Comparison of ENCODE assay signal across 28 cellular contexts in genomic region chr7:37039131-37039719, GRCh38.
DNase-seq lines count a peak whose midpoint lies in the region; ATAC-seq, FAIRE-seq and TF ChIP-seq lines count a peak whose summit lies in the region.
"Had no signal": no experiment of that assay in that cellular context is flagged by ENCODE, and none has a peak within 500 bp of the region (broad histone marks: within the 10 kb centered on the region; RNA-seq: fewer than 3 reads in every experiment).

No MANE protein-coding gene starts in this region.

- H3K36me3 ChIP-seq in HepG2 (replicated peaks in 1 of 2; ENCODE audit: control insufficient read depth in 1 of 2, insufficient read depth in 2 of 2, low read length in 2 of 2) (no peaks in the 10 kb centered on the region), right lobe of liver (no peaks in the 10 kb centered on the region)
- H3K36me3 ChIP-seq: BE2C had no signal

- FAIRE-seq in HepG2 (lab: Jason Lieb, UNC), result no peak
- FAIRE-seq: A204.1, D721Med, GM12878, GM19239, H1 had no signal

- H3K27me3 Mint-ChIP-seq in endothelial cell (ENCODE audit: unreplicated experiment) (peaks cover 8% of the 10 kb centered on the region), progenitor cell of endocrine pancreas (no peaks in the 10 kb centered on the region)
- no peaks in the 10 kb centered on the region for H3K27me3 Mint-ChIP-seq in stimulated activated naive CD8-positive, alpha-beta T cell treated with anti-CD3 and anti-CD28 coated beads, Interleukin-15, amount 100 ng/mL, for 72 hours
- H3K27me3 Mint-ChIP-seq in activated CD4-positive, alpha-beta memory T cell treated with anti-CD3 and anti-CD28 coated beads, Interleukin-2, amount 10 ng/mL, durations not matched to agents 7 days and 5 days, result no peaks in the 10 kb centered on the region
- H3K27me3 Mint-ChIP-seq: CD4-positive, alpha-beta T cell; CD8-positive, alpha-beta memory T cell had no signal

- TF ChIP-seq CTCF in HepG2 (CRISPR knock-in tag; IDR thresholded peaks at IDR 0.05), result no peak
- TF ChIP-seq CTCF in right lobe of liver (IDR thresholded peaks at IDR 0.05), result no peak
- no peak for TF ChIP-seq CTCF in endothelial cell (IDR thresholded peaks at IDR 0.05; ENCODE audit: unreplicated experiment)
- TF ChIP-seq CTCF in progenitor cell of endocrine pancreas (IDR thresholded peaks at IDR 0.05; ENCODE audit: unreplicated experiment), result no peak

- H3K4me3 ChIP-seq in HepG2 (replicated peaks in 1 of 3; ENCODE audit: insufficient read depth in 1 of 3, low read depth in 2 of 3, low read length in 3 of 3) (no peak overlapping the region), right lobe of liver (no peak overlapping the region)
- H3K4me3 ChIP-seq: BLaER1 treated with 17β-estradiol and CSF1 and Interleukin-3, amounts not matched to agents 10 nM and 100 nM; GM12878; GM23248 had no signal

- TF ChIP-seq RAD21 in HepG2 (CRISPR knock-in tag; IDR thresholded peaks at IDR 0.05), result no peak

- WGBS in HepG2 (ENCODE audit: low lambda C conversion rate), result 50% methylated on average over 1 of the region's 2 CpGs
- no CpG with 5 or more reads among the region's 2 CpGs for WGBS in right lobe of liver (ENCODE audit: insufficient coverage, low coverage, low lambda C conversion rate, missing lambda C conversion rate)

- H3K79me2 ChIP-seq in HepG2 (ENCODE audit: insufficient read depth, low read length), result no peaks in the 10 kb centered on the region

- intact Hi-C loops in HepG2 (cut with micrococcal nuclease; ENCODE audit: unreplicated experiment), result loop anchor here (10.0 kb wide), 1 partner anchor 64 kb away; no protein-coding TSS in a partner anchor
- intact Hi-C loops in right lobe of liver (cut with DNase I), result no loop called here

- H3K36me3 Mint-ChIP-seq in endothelial cell (ENCODE audit: low read depth, unreplicated experiment) (peaks cover 21% of the 10 kb centered on the region), progenitor cell of endocrine pancreas (ENCODE audit: insufficient read depth) (peaks cover 12% of the 10 kb centered on the region)
- H3K36me3 Mint-ChIP-seq in activated CD4-positive, alpha-beta memory T cell treated with anti-CD3 and anti-CD28 coated beads, Interleukin-2, amount 10 ng/mL, durations not matched to agents 7 days and 5 days (ENCODE audit: low read depth), result peaks cover 36% of the 10 kb centered on the region

- H4K20me1 ChIP-seq in HepG2 (ENCODE audit: insufficient read depth, low read length), result no peaks in the 10 kb centered on the region

- CTCF ChIA-PET in HepG2 (lab: Yijun Ruan, JAX; ENCODE audit: low intra/inter-chr PET ratio, low total read pairs), result no interaction called here
- CTCF ChIA-PET in activated CD4-positive, alpha-beta memory T cell treated with anti-CD3 and anti-CD28 coated beads, Interleukin-2, amount 10 ng/mL, durations not matched to agents 7 days and 5 days (lab: Charles Lee), result no interaction called here

- POLR2A ChIA-PET in HepG2 (lab: Yijun Ruan, JAX), result no interaction called here
- POLR2A ChIA-PET in activated CD4-positive, alpha-beta memory T cell treated with anti-CD3 and anti-CD28 coated beads, Interleukin-2, amount 10 ng/mL, durations not matched to agents 7 days and 5 days (lab: Charles Lee), result no interaction called here

- peak overlapping the region; percentile 15 for H3K4me3 Mint-ChIP-seq in endothelial cell (ENCODE audit: unreplicated experiment)
- H3K4me3 Mint-ChIP-seq in progenitor cell of endocrine pancreas (ENCODE audit: low read depth), result no peak overlapping the region
- no peak overlapping the region for H3K4me3 Mint-ChIP-seq in stimulated activated naive CD8-positive, alpha-beta T cell treated with anti-CD3 and anti-CD28 coated beads, Interleukin-15, amount 100 ng/mL, for 72 hours
- H3K4me3 Mint-ChIP-seq in activated CD4-positive, alpha-beta memory T cell treated with anti-CD3 and anti-CD28 coated beads, Interleukin-2, amount 10 ng/mL, durations not matched to agents 7 days and 5 days, result no peak overlapping the region
- H3K4me3 Mint-ChIP-seq: CD14-positive monocyte; CD4-positive, alpha-beta T cell; CD8-positive, alpha-beta memory T cell had no signal

- in situ Hi-C loops in HepG2 (cut with HindIII; ENCODE audit: extremely low pct_ligation_motif_present, low pct_unique_long_range_greater_than_20kb), result no loop called here

- H3K27ac ChIP-seq in HepG2 (ENCODE audit: extremely low read length, insufficient read depth, low read length) (no peak overlapping the region), right lobe of liver (no peak overlapping the region)
- H3K27ac ChIP-seq: 22Rv1; BLaER1 treated with 17β-estradiol and CSF1 and Interleukin-3, amounts not matched to agents 10 nM and 100 nM; GM23248 had no signal

- ATAC-seq in HepG2 (no peak), right lobe of liver (no peak), HG03521 (IDR thresholded peaks at IDR 0.05; ENCODE audit: unreplicated experiment) (no peak)
- no peak for ATAC-seq in stimulated activated naive CD8-positive, alpha-beta T cell treated with anti-CD3 and anti-CD28 coated beads, Interleukin-15, amount 100 ng/mL, for 72 hours
- ATAC-seq: GM12878 had no signal

- H3K27me3 ChIP-seq in HepG2 (ENCODE audit: control insufficient read depth in 1 of 2, insufficient read depth in 2 of 2, low read length in 2 of 2) (no peaks in the 10 kb centered on the region), right lobe of liver (no peaks in the 10 kb centered on the region)
- H3K27me3 ChIP-seq: BE2C; BLaER1 treated with 17β-estradiol and CSF1 and Interleukin-3, amounts not matched to agents 10 nM and 100 nM had no signal

- H3K4me1 Mint-ChIP-seq in endothelial cell (ENCODE audit: unreplicated experiment) (no peaks in the 10 kb centered on the region), progenitor cell of endocrine pancreas (ENCODE audit: low read depth) (peaks cover 3% of the 10 kb centered on the region)
- no peaks in the 10 kb centered on the region for H3K4me1 Mint-ChIP-seq in stimulated activated naive CD8-positive, alpha-beta T cell treated with anti-CD3 and anti-CD28 coated beads, Interleukin-15, amount 100 ng/mL, for 72 hours
- H3K4me1 Mint-ChIP-seq in activated CD4-positive, alpha-beta memory T cell treated with anti-CD3 and anti-CD28 coated beads, Interleukin-2, amount 10 ng/mL, durations not matched to agents 7 days and 5 days, result no peaks in the 10 kb centered on the region
- H3K4me1 Mint-ChIP-seq: CD14-positive monocyte had no signal

- DNase-seq in HepG2 (ENCODE audit: low spot score) (no peak), right lobe of liver (no peak), NCI-H69 (lab: John Stamatoyannopoulos, UW) (peak; percentile 23), endothelial cell (ENCODE audit: low spot score) (no peak), progenitor cell of endocrine pancreas (ENCODE audit: low spot score, unreplicated experiment) (no peak)
- no peak for DNase-seq in stimulated activated naive CD8-positive, alpha-beta T cell treated with anti-CD3 and anti-CD28 coated beads, Interleukin-15, amount 100 ng/mL, for 72 hours
- DNase-seq in activated CD4-positive, alpha-beta memory T cell treated with anti-CD3 and anti-CD28 coated beads, Interleukin-2, amount 10 ng/mL, durations not matched to agents 7 days and 5 days, result no peak
- DNase-seq: ACHN; AML-193; BE2C; CD4-positive, alpha-beta T cell; CD8-positive, alpha-beta memory T cell; DMS 273 treated with DMSO at 0.1 percent for 48 hours; DMS79; EL; GDM1; GM23248; H7; HCEC 1CT had no signal

- H3K4me1 ChIP-seq in HepG2 (ENCODE audit: insufficient read depth, low read length) (peaks cover 7% of the 10 kb centered on the region; the same call in 1 of the 2 replicates), right lobe of liver (no peaks in the 10 kb centered on the region)
- H3K4me1 ChIP-seq: BE2C had no signal

- no peak overlapping the region for H2AFZ ChIP-seq in HepG2 (ENCODE audit: low read length)
- H2AFZ ChIP-seq: GM23248 had no signal

- BruUV-seq in HepG2 (replicated peaks; lab: Mats Ljungman, UMichigan), result no TSS peak

- TF ChIP-seq EP300 in HepG2 (IDR thresholded peaks at IDR 0.05; ENCODE audit: low read depth in 2 of 2, low read length in 2 of 2) (no peak), HepG2 (CRISPR knock-in tag; IDR thresholded peaks at IDR 0.05; ENCODE audit: borderline replicate concordance) (no peak)

- no peak overlapping the region for H3K4me2 ChIP-seq in HepG2 (ENCODE audit: low read depth, low read length)

- no peak overlapping the region for H3K9ac ChIP-seq in HepG2 (ENCODE audit: insufficient read depth, low read depth, low read length)
- H3K9ac ChIP-seq: BLaER1 treated with 17β-estradiol and CSF1 and Interleukin-3, amounts not matched to agents 10 nM and 100 nM; GM23248 had no signal

- no peaks in the 10 kb centered on the region for H3K9me3 Mint-ChIP-seq in endothelial cell (ENCODE audit: unreplicated experiment)
- H3K9me3 Mint-ChIP-seq in progenitor cell of endocrine pancreas (ENCODE audit: low read depth), result peaks cover 5% of the 10 kb centered on the region
- H3K9me3 Mint-ChIP-seq in stimulated activated naive CD8-positive, alpha-beta T cell treated with anti-CD3 and anti-CD28 coated beads, Interleukin-15, amount 100 ng/mL, for 72 hours, result peaks cover 7 to 21% of the 10 kb centered on the region in 2 donors
- peaks cover 14% of the 10 kb centered on the region for H3K9me3 Mint-ChIP-seq in activated CD4-positive, alpha-beta memory T cell treated with anti-CD3 and anti-CD28 coated beads, Interleukin-2, amount 10 ng/mL, durations not matched to agents 7 days and 5 days

- H3K27ac Mint-ChIP-seq in endothelial cell (ENCODE audit: unreplicated experiment) (no peak overlapping the region), progenitor cell of endocrine pancreas (peak overlapping the region; percentile 49)
- H3K27ac Mint-ChIP-seq in stimulated activated naive CD8-positive, alpha-beta T cell treated with anti-CD3 and anti-CD28 coated beads, Interleukin-15, amount 100 ng/mL, for 72 hours, result peak overlapping the region in 1 of 2 donors; percentile 27
- H3K27ac Mint-ChIP-seq in activated CD4-positive, alpha-beta memory T cell treated with anti-CD3 and anti-CD28 coated beads, Interleukin-2, amount 10 ng/mL, durations not matched to agents 7 days and 5 days, result no peak overlapping the region
- H3K27ac Mint-ChIP-seq: CD4-positive, alpha-beta T cell; CD8-positive, alpha-beta memory T cell had no signal

- H3K9me3 ChIP-seq in HepG2 (ENCODE audit: low read length) (peaks cover 8% of the 10 kb centered on the region; the same call in 1 of the 2 replicates), right lobe of liver (no peaks in the 10 kb centered on the region)
- H3K9me3 ChIP-seq: BE2C had no signal

- TF ChIP-seq POLR2A in HepG2 (IDR thresholded peaks at IDR 0.05; ENCODE audit: insufficient read depth in 1 of 2, low read depth in 2 of 2, low read length in 2 of 2) (no peak), right lobe of liver (IDR thresholded peaks at IDR 0.05) (no peak)

TF ChIP-seq in HepG2, 621 proteins besides CTCF, POLR2A, EP300 and RAD21:
- TF ChIP-seq ZFY (CRISPR knock-in tag; IDR thresholded peaks at IDR 0.05), result no peak
- peak; percentile 79 for TF ChIP-seq MAFF (IDR thresholded peaks at IDR 0.05; ENCODE audit: low read depth, low read length)
- TF ChIP-seq MAFK (conservative IDR thresholded peaks at IDR 0.05 in 1 of 2, IDR thresholded peaks at IDR 0.05 in 1 of 2; ENCODE audit: low read length in 2 of 2), result peak; percentile 75
